ENCODE assay signal across 8 cellular contexts in the genomic region with DNA sequence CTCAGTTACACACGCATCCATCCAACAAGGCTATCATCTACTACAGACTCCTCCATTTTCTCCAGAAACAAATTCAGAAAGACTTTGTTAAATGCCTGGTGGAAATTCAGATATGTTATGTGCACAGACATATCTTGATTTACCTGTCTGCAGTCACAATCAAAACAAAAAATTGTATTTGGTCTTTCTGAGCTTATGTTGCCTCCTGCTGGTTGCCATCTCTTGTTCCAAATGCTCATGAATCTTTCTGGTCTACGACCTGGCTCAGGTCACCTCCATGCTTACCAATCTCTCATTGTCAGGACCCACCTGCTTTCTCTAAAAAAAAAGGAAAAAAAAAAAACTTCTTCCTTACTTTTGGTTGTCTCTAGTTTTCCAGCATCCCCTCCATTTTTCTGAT.
DNase-seq lines count a peak whose midpoint lies in the region; ATAC-seq and TF ChIP-seq lines count a peak whose summit lies in the region.

No MANE protein-coding gene starts in this region.

- H3K9me3 ChIP-seq in Loucy (ENCODE audit: insufficient read depth, low read depth, low read length), result no peaks in the 10 kb centered on the region

- DNase-seq in Calu3, result no peak
- DNase-seq in brain microvascular endothelial cell, result peak; percentile 8
- no peak for DNase-seq in memory B cell (ENCODE audit: low spot score in 2 of 2)
- DNase-seq in NCI-H1092 (lab: John Stamatoyannopoulos, UW), result no peak
- no peak for DNase-seq in NCI-H1930 (lab: John Stamatoyannopoulos, UW)
- DNase-seq in H7, result no peak

- no peaks in the 10 kb centered on the region for H3K79me2 ChIP-seq in Loucy (ENCODE audit: insufficient read depth, low read length)

- no peaks in the 10 kb centered on the region for H3F3A ChIP-seq in Loucy (ENCODE audit: low read depth)

- ATAC-seq in memory B cell (ENCODE audit: low read depth), result no peak
- ATAC-seq in HG03439 (IDR thresholded peaks at IDR 0.05; ENCODE audit: unreplicated experiment), result no peak

- H3K9me3 Mint-ChIP-seq in Calu3 (ENCODE audit: low read depth, unreplicated experiment) (no peaks in the 10 kb centered on the region), memory B cell (no peaks in the 10 kb centered on the region)

- in situ Hi-C loops in brain microvascular endothelial cell (cut with HindIII; ENCODE audit: low pct_ligation_motif_present, low sequenced_read_pairs), result no loop called here

- H3K4me3 Mint-ChIP-seq in Calu3 (ENCODE audit: low read depth, unreplicated experiment) (no peak overlapping the region), memory B cell (no peak overlapping the region)

- peak; percentile 22 for TF ChIP-seq CTCF in Calu3 (IDR thresholded peaks at IDR 0.05; ENCODE audit: unreplicated experiment)
- peak; percentile 84 for TF ChIP-seq CTCF in Loucy (conservative IDR thresholded peaks at IDR 0.05; ENCODE audit: low read length)
- peak; percentile 59 for TF ChIP-seq CTCF in brain microvascular endothelial cell (IDR thresholded peaks at IDR 0.05; ENCODE audit: low read depth, low read length, missing control alignments)

- no peak overlapping the region for H2AFZ ChIP-seq in Loucy (ENCODE audit: low read length)

- H3K27ac Mint-ChIP-seq in Calu3 (ENCODE audit: unreplicated experiment) (no peak overlapping the region), memory B cell (peak overlapping the region; percentile 8)

- no peaks in the 10 kb centered on the region for H4K20me1 ChIP-seq in Loucy (ENCODE audit: insufficient read depth, low read length, poor library complexity, severe bottlenecking)

- H3K4me3 ChIP-seq in Loucy (ENCODE audit: low read length, poor library complexity, severe bottlenecking) (no peak overlapping the region), brain microvascular endothelial cell (ENCODE audit: low read depth, low read length) (no peak overlapping the region), H7 (ENCODE audit: insufficient read depth, low read depth, low read length) (no peak overlapping the region)

- no peak overlapping the region for H3K4me2 ChIP-seq in Loucy (ENCODE audit: low read depth, low read length, poor library complexity, severe bottlenecking)

- no peaks in the 10 kb centered on the region for H3K4me1 Mint-ChIP-seq in Calu3 (ENCODE audit: low read depth, unreplicated experiment)
- no peaks in the 10 kb centered on the region for H3K4me1 Mint-ChIP-seq in memory B cell

- H3K27ac ChIP-seq in brain microvascular endothelial cell, result no peak overlapping the region

- CTCF ChIA-PET in Calu3 (lab: Charles Lee), result interaction anchor here (0.6 to 1.2 kb wide), 2 partner anchors 410 to 1108 kb away, joined by 4 to 9 read pairs; no protein-coding TSS in a partner anchor

- H3K27me3 ChIP-seq in Loucy (ENCODE audit: insufficient read depth, low read length, poor library complexity, severe bottlenecking) (no peaks in the 10 kb centered on the region), brain microvascular endothelial cell (replicated peaks) (no peaks in the 10 kb centered on the region), H7 (ENCODE audit: control insufficient read depth, insufficient read depth, low read length) (no peaks in the 10 kb centered on the region)

- H3K9me2 ChIP-seq in Loucy (replicated peaks; ENCODE audit: low read depth, low read length), result no peaks in the 10 kb centered on the region

- H3K9ac ChIP-seq in Loucy (ENCODE audit: low read depth, low read length, poor library complexity, severe bottlenecking), result no peak overlapping the region

- BruUV-seq in Calu3 (replicated peaks; lab: Mats Ljungman, UMichigan), result no TSS peak

- H3K27me3 Mint-ChIP-seq in Calu3 (ENCODE audit: unreplicated experiment), result peaks cover 36% of the 10 kb centered on the region
- peaks cover 11% of the 10 kb centered on the region for H3K27me3 Mint-ChIP-seq in memory B cell

- no peaks in the 10 kb centered on the region for H3K36me3 Mint-ChIP-seq in Calu3 (ENCODE audit: insufficient read depth, unreplicated experiment)
- H3K36me3 Mint-ChIP-seq in memory B cell, result no peaks in the 10 kb centered on the region

- H3K4me1 ChIP-seq in Loucy (ENCODE audit: insufficient read depth, low read length, poor library complexity, severe bottlenecking), result no peaks in the 10 kb centered on the region

- intact Hi-C loops in Calu3 (cut with micrococcal nuclease; ENCODE audit: unreplicated experiment), result loop anchor here (1.0 kb wide), 2 partner anchors 212 to 410 kb away; no protein-coding TSS in a partner anchor

- H3K36me3 ChIP-seq in Loucy (ENCODE audit: insufficient read depth, low read length), result no peaks in the 10 kb centered on the region
- no peaks in the 10 kb centered on the region for H3K36me3 ChIP-seq in brain microvascular endothelial cell (replicated peaks)
- no peaks in the 10 kb centered on the region for H3K36me3 ChIP-seq in H7 (replicated peaks; ENCODE audit: control insufficient read depth, insufficient read depth, low read length)

Comparison
In these comparisons a context has a peak if more than half of its experiments do, and no peak if none do; other contexts are left out.
1. CTCF ChIP-seq: peak in every context shown above with its lines; median percentile 84 in Loucy; 59 in brain microvascular endothelial cell; 22 in Calu3.